ENCODE assay signal across 15 cellular contexts in the genomic region with DNA sequence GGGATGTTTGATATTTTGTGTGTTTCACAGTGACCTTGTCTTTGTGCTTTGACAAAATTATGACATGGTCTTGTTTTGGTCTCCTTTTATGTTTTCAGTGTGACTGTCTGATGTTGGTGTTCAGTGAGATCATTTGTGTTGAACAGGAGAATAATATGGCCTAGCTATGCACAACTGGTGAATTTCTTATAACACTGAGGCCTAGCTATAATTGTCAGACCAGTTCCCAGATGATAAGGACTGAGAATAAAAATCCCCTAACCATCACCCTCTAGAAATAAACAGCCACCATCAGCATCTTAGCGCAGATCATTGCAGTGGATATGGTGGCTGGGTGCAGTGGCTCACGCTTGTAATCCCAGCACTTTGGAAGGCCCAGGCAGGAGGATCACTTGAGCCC.
"Had no signal": no experiment of that assay in that cellular context is flagged by ENCODE, and none has a peak within 500 bp of the region (broad histone marks: within the 10 kb centered on the region; RNA-seq: fewer than 3 reads in every experiment).

No MANE protein-coding gene starts in this region.

- H3K4me1 Mint-ChIP-seq: naive B cell; stimulated activated naive B cell treated with anti-CD40 and anti-IgM and Interleukin-4, amounts not matched to agents 10 μg/mL and 1 μg/mL and 100 μg/mL, for 72 hours had no signal

- DNase-seq: effector memory CD4-positive, alpha-beta T cell; gastrocnemius medialis; heart right ventricle; hypothalamus; kidney glomerular epithelial cell; mesendoderm; naive B cell; psoas muscle; retina; spleen; stimulated activated naive B cell treated with anti-CD40 and anti-IgM and Interleukin-4, amounts not matched to agents 10 μg/mL and 1 μg/mL and 100 μg/mL, for 72 hours had no signal

- H3K4me1 ChIP-seq: psoas muscle, spleen had no signal

- H3K9me3 Mint-ChIP-seq: naive B cell; nephron; stimulated activated naive B cell treated with anti-CD40 and anti-IgM and Interleukin-4, amounts not matched to agents 10 μg/mL and 1 μg/mL and 100 μg/mL, for 72 hours; type B pancreatic cell had no signal

- H3K27ac ChIP-seq: gastrocnemius medialis, heart right ventricle, psoas muscle, spleen had no signal

- H3K27ac Mint-ChIP-seq: nephron; stimulated activated naive B cell treated with anti-CD40 and anti-IgM and Interleukin-4, amounts not matched to agents 10 μg/mL and 1 μg/mL and 100 μg/mL, for 72 hours; type B pancreatic cell had no signal

- ATAC-seq: esophagus mucosa; gastrocnemius medialis; heart right ventricle; psoas muscle; sciatic nerve; stimulated activated naive B cell treated with anti-CD40 and anti-IgM and Interleukin-4, amounts not matched to agents 10 μg/mL and 1 μg/mL and 100 μg/mL, for 72 hours had no signal

- H3K27me3 ChIP-seq: gastrocnemius medialis, heart right ventricle, spleen had no signal

- H3K4me3 Mint-ChIP-seq: naive B cell; nephron; stimulated activated naive B cell treated with anti-CD40 and anti-IgM and Interleukin-4, amounts not matched to agents 10 μg/mL and 1 μg/mL and 100 μg/mL, for 72 hours; type B pancreatic cell had no signal

- H3K27me3 Mint-ChIP-seq: naive B cell; stimulated activated naive B cell treated with anti-CD40 and anti-IgM and Interleukin-4, amounts not matched to agents 10 μg/mL and 1 μg/mL and 100 μg/mL, for 72 hours; type B pancreatic cell had no signal

- H3K4me3 ChIP-seq: gastrocnemius medialis, heart right ventricle, psoas muscle, spleen had no signal

- H3K9me3 ChIP-seq: gastrocnemius medialis, heart right ventricle, psoas muscle, spleen had no signal
